ENCODE assay signal across 21 cellular contexts in the genomic region with DNA sequence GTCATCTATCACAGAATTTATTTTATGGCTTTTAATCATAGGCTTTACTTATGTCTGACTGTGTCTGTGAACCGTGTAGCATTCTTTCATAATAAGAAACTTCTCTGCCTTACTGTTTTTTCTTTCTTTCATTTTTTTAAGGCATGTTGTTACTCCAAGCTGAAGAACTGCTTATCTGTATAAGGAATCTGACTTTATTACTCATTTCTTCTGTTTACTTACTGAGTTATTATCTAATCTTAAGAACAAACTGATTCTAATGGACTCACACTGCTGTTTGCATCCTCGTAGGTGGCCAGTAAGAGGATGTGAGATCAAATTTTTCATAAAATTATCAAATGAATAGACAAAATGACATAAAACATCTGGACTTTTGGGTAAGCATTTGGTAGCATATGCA.
"Had no signal": no experiment of that assay in that cellular context is flagged by ENCODE, and none has a peak within 500 bp of the region (broad histone marks: within the 10 kb centered on the region; RNA-seq: fewer than 3 reads in every experiment).

No MANE protein-coding gene starts in this region.

- H3K4me2 ChIP-seq: hepatocyte had no signal

- H3K4me1 ChIP-seq: right atrium auricular region, sigmoid colon, testis, tibial nerve had no signal

- H3K36me3 ChIP-seq: esophagus muscularis mucosa, neutrophil, right atrium auricular region, sigmoid colon, tibial nerve had no signal

- DNase-seq: effector memory CD4-positive, alpha-beta T cell; foreskin melanocyte; head of caudate nucleus; left colon; left ventricle myocardium superior; mesendoderm; naive thymus-derived CD4-positive, alpha-beta T cell; sigmoid colon; stimulated activated CD4-positive, alpha-beta T cell treated with anti-CD3 and anti-CD28 coated beads, Interleukin-2, amount 100 ng/mL, for 24 hours; stimulated activated CD4-positive, alpha-beta T cell treated with anti-CD3 and anti-CD28 coated beads, Interleukin-4, amount 100 ng/mL, for 4 hours; stimulated activated naive B cell treated with anti-CD40 and anti-IgM and Interleukin-4, amounts not matched to agents 10 μg/mL and 1 μg/mL and 100 μg/mL, for 72 hours; stimulated activated naive CD8-positive, alpha-beta T cell treated with anti-CD3 and anti-CD28 coated beads, Interleukin-15, amount 100 ng/mL, for 72 hours; testis had no signal

- ATAC-seq: left colon; left ventricle myocardium superior; naive thymus-derived CD4-positive, alpha-beta T cell; stimulated activated naive B cell treated with anti-CD40 and anti-IgM and Interleukin-4, amounts not matched to agents 10 μg/mL and 1 μg/mL and 100 μg/mL, for 72 hours; stimulated activated naive CD8-positive, alpha-beta T cell treated with anti-CD3 and anti-CD28 coated beads, Interleukin-15, amount 100 ng/mL, for 72 hours had no signal

- H3K27ac ChIP-seq: epithelial cell of prostate, esophagus muscularis mucosa, hepatocyte, neutrophil, right atrium auricular region, sigmoid colon, skin epidermis, testis, tibial nerve had no signal

- H2AFZ ChIP-seq: hepatocyte had no signal

- H3K27me3 ChIP-seq: esophagus muscularis mucosa, hepatocyte, neutrophil, right atrium auricular region, sigmoid colon, testis, tibial nerve had no signal

- H3K4me3 ChIP-seq: esophagus muscularis mucosa, hepatocyte, lung, right atrium auricular region, sigmoid colon, skin epidermis, testis, tibial nerve had no signal

- H3K9me3 ChIP-seq: neutrophil, right atrium auricular region, sigmoid colon, testis had no signal
